In the genomic region with DNA sequence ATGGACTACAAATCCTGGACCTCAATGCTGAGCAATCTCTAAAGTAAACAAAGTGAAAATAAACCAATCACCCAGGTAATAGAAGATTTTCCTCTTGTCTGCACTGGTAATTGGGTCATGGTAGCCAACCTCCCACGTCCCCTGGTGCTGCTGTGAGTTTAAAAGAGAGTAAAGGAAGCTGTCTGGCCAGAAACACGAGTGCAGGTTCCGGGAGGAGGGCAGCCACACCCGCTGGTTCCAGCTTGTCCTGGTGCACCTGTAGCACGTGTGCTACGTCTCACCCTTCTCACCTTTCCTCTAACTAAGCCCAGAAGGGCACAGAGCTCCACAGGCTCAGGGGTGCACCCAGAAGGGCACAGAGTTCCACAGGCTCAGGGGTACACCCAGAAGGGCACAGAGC, we compare ENCODE assay signal across 21 cellular contexts. TPM values are rescaled to one million over a fixed set of nuclear protein-coding genes. Genes with fewer than 3 reads are reported as not detected.
DNase-seq lines count a peak whose midpoint lies in the region; ATAC-seq, FAIRE-seq and TF ChIP-seq lines count a peak whose summit lies in the region.
"Had no signal": no experiment of that assay in that cellular context is flagged by ENCODE, and none has a peak within 500 bp of the region (broad histone marks: within the 10 kb centered on the region; RNA-seq: fewer than 3 reads in every experiment).

No MANE protein-coding gene starts in this region.

- intact Hi-C loops in breast epithelium (cut with DNase I; ENCODE audit: low total_unique reads): no loop called here
- intact Hi-C loops in MCF 10A (cut with micrococcal nuclease): no loop called here
- intact Hi-C loops in activated CD4-positive, alpha-beta memory T cell treated with anti-CD3 and anti-CD28 coated beads for 36 hours (cut with micrococcal nuclease): no loop called here
- intact Hi-C loops in Right ventricle myocardium inferior (cut with DNase I): no loop called here

- H3K9me3 ChIP-seq in breast epithelium: no peaks in the 10 kb centered on the region
- no peaks in the 10 kb centered on the region for H3K9me3 ChIP-seq in smooth muscle cell (replicated peaks; ENCODE audit: low read depth)
- H3K9me3 ChIP-seq: ovary had no signal

- H3K27me3 Mint-ChIP-seq in MCF 10A (ENCODE audit: insufficient read depth, unreplicated experiment) (peaks cover 10% of the 10 kb centered on the region), immature natural killer cell (ENCODE audit: low read depth in 3 of 3) (peaks cover 5 to 25% (median 12%) of the 10 kb centered on the region in 3 donors)
- H3K27me3 Mint-ChIP-seq in activated CD4-positive, alpha-beta memory T cell treated with anti-CD3 and anti-CD28 coated beads for 36 hours: no peaks in the 10 kb centered on the region
- H3K27me3 Mint-ChIP-seq: activated naive CD8-positive, alpha-beta T cell treated with anti-CD3 and anti-CD28 coated beads, Interleukin-2, amount 50 U/mL, for 24 hours had no signal

- no peak for ATAC-seq in Right ventricle myocardium inferior
- ATAC-seq: activated naive CD8-positive, alpha-beta T cell treated with anti-CD3 and anti-CD28 coated beads, Interleukin-2, amount 50 U/mL, for 24 hours; HCT116; sciatic nerve had no signal

- no peak overlapping the region for H3K9ac ChIP-seq in smooth muscle cell (ENCODE audit: low read depth)

- H3K36me3 Mint-ChIP-seq in MCF 10A (ENCODE audit: insufficient read depth, unreplicated experiment) (no peaks in the 10 kb centered on the region), immature natural killer cell (peaks cover 14 to 34% (median 20%) of the 10 kb centered on the region in 3 donors)
- peaks cover 22% of the 10 kb centered on the region for H3K36me3 Mint-ChIP-seq in activated CD4-positive, alpha-beta memory T cell treated with anti-CD3 and anti-CD28 coated beads for 36 hours

- H3K27ac ChIP-seq in breast epithelium (peak overlapping the region; percentile 80 to 90), smooth muscle cell (ENCODE audit: low read depth) (no peak overlapping the region)
- H3K27ac ChIP-seq: brain microvascular endothelial cell, ovary had no signal

- no peaks in the 10 kb centered on the region for H3F3A ChIP-seq in smooth muscle cell (ENCODE audit: low read depth)

- H3K9me3 Mint-ChIP-seq in MCF 10A (ENCODE audit: unreplicated experiment) (no peaks in the 10 kb centered on the region), immature natural killer cell (no peaks in the 10 kb centered on the region)
- peaks cover 4% of the 10 kb centered on the region for H3K9me3 Mint-ChIP-seq in activated CD4-positive, alpha-beta memory T cell treated with anti-CD3 and anti-CD28 coated beads for 36 hours
- H3K9me3 Mint-ChIP-seq: activated naive CD8-positive, alpha-beta T cell treated with anti-CD3 and anti-CD28 coated beads, Interleukin-2, amount 50 U/mL, for 24 hours had no signal

- H3K36me3 ChIP-seq in breast epithelium: no peaks in the 10 kb centered on the region
- no peaks in the 10 kb centered on the region for H3K36me3 ChIP-seq in smooth muscle cell (ENCODE audit: low read depth)
- H3K36me3 ChIP-seq: brain microvascular endothelial cell, ovary had no signal

- H3K4me1 Mint-ChIP-seq in MCF 10A (ENCODE audit: insufficient read depth, unreplicated experiment) (no peaks in the 10 kb centered on the region), immature natural killer cell (peaks cover 92 to 94% of the 10 kb centered on the region in 2 donors)
- peaks cover 66% of the 10 kb centered on the region for H3K4me1 Mint-ChIP-seq in activated CD4-positive, alpha-beta memory T cell treated with anti-CD3 and anti-CD28 coated beads for 36 hours (ENCODE audit: low read depth)

- no peaks in the 10 kb centered on the region for H4K20me1 ChIP-seq in smooth muscle cell (ENCODE audit: low read depth)

- no peak overlapping the region for H3K4me2 ChIP-seq in smooth muscle cell

- BruUV-seq in MCF 10A (replicated peaks; lab: Mats Ljungman, UMichigan): no TSS peak

- no peaks in the 10 kb centered on the region for H3K4me1 ChIP-seq in breast epithelium
- H3K4me1 ChIP-seq in smooth muscle cell (ENCODE audit: low read depth): no peaks in the 10 kb centered on the region

- no peak overlapping the region for H3K4me3 ChIP-seq in breast epithelium
- H3K4me3 ChIP-seq in smooth muscle cell: no peak overlapping the region
- H3K4me3 ChIP-seq: ovary had no signal

- POLR2A ChIA-PET in MCF 10A (lab: Yijun Ruan, JAX): interaction anchor here (0.7 to 1.0 kb wide), 2 partner anchors 8 to 23 kb away, joined by 3 read pairs; no protein-coding TSS in a partner anchor
- POLR2A ChIA-PET in activated CD4-positive, alpha-beta memory T cell treated with anti-CD3 and anti-CD28 coated beads for 36 hours (lab: Charles Lee): no interaction called here

- no peak for TF ChIP-seq CTCF in breast epithelium (IDR thresholded peaks at IDR 0.05)
- TF ChIP-seq CTCF in MCF 10A (IDR thresholded peaks at IDR 0.05; ENCODE audit: unreplicated experiment): no peak
- no peak for TF ChIP-seq CTCF in smooth muscle cell (IDR thresholded peaks at IDR 0.05; ENCODE audit: borderline replicate concordance, insufficient read depth, poor library complexity, severe bottlenecking)

- no peak overlapping the region for H3K4me3 Mint-ChIP-seq in MCF 10A (ENCODE audit: unreplicated experiment)
- H3K4me3 Mint-ChIP-seq in activated CD4-positive, alpha-beta memory T cell treated with anti-CD3 and anti-CD28 coated beads for 36 hours: no peak overlapping the region
- peak overlapping the region; percentile 22 to 44 (median 26) for H3K4me3 Mint-ChIP-seq in immature natural killer cell
- H3K4me3 Mint-ChIP-seq: activated naive CD8-positive, alpha-beta T cell treated with anti-CD3 and anti-CD28 coated beads, Interleukin-2, amount 50 U/mL, for 24 hours had no signal

- 80% methylated on average over 6 of the region's 6 CpGs for WGBS in smooth muscle cell (ENCODE audit: low lambda C conversion rate)

- H3K27ac Mint-ChIP-seq in MCF 10A (ENCODE audit: low read depth, unreplicated experiment): no peak overlapping the region
- H3K27ac Mint-ChIP-seq in activated CD4-positive, alpha-beta memory T cell treated with anti-CD3 and anti-CD28 coated beads for 36 hours: no peak overlapping the region
- peak overlapping the region; percentile 44 to 87 (median 68) for H3K27ac Mint-ChIP-seq in immature natural killer cell
- H3K27ac Mint-ChIP-seq: activated naive CD8-positive, alpha-beta T cell treated with anti-CD3 and anti-CD28 coated beads, Interleukin-2, amount 50 U/mL, for 24 hours had no signal

- H3K79me2 ChIP-seq in smooth muscle cell (ENCODE audit: low read depth): no peaks in the 10 kb centered on the region

- FAIRE-seq in urothelium cell line (lab: Jason Lieb, UNC): peak; percentile 46

- CTCF ChIA-PET in MCF 10A (lab: Yijun Ruan, JAX): no interaction called here
- CTCF ChIA-PET in activated CD4-positive, alpha-beta memory T cell treated with anti-CD3 and anti-CD28 coated beads for 36 hours (lab: Charles Lee): no interaction called here

- TF ChIP-seq POLR2A in breast epithelium (IDR thresholded peaks at IDR 0.05): no peak

- no peak overlapping the region for H2AFZ ChIP-seq in smooth muscle cell (ENCODE audit: low read depth)

- H3K27me3 ChIP-seq in breast epithelium (no peaks in the 10 kb centered on the region), smooth muscle cell (ENCODE audit: low read depth) (no peaks in the 10 kb centered on the region)
- H3K27me3 ChIP-seq: brain microvascular endothelial cell, ovary had no signal

- DNase-seq in breast epithelium (ENCODE audit: low spot score in 2 of 2) (no peak), MCF 10A (ENCODE audit: unreplicated experiment) (no peak), immature natural killer cell (no peak), urothelium cell line (ENCODE audit: low spot score) (no peak), NCI-H1105 (lab: John Stamatoyannopoulos, UW) (no peak), smooth muscle cell (lab: John Stamatoyannopoulos, UW; ENCODE audit: unreplicated experiment) (no peak), Right ventricle myocardium inferior (ENCODE audit: missing footprints) (no peak)
- DNase-seq in activated CD4-positive, alpha-beta memory T cell treated with anti-CD3 and anti-CD28 coated beads for 36 hours: peak; percentile 56
- DNase-seq: activated naive CD8-positive, alpha-beta T cell treated with anti-CD3 and anti-CD28 coated beads, Interleukin-2, amount 50 U/mL, for 24 hours; brain microvascular endothelial cell; Calu3; dermis blood vessel endothelial cell; GDM1; KBM-7; NCI-H2081; NCI-H524; ovary; SHP77; stimulated activated CD4-positive, alpha-beta T cell treated with anti-CD3 and anti-CD28 coated beads, Interleukin-1b, Interleukin-23, amount 100 ng/mL, for 48 hours had no signal

RNA-seq across cellular contexts. Expression of gene CRACR2A, which starts 5.4 kb away (rescaled TPM):
- total RNA-seq in breast epithelium (10 to 100 TPM in 2 of 3 donors, 1 to 10 TPM in 1; 5.3 to 17.3 (median 15.1) TPM), MCF 10A (2022) (not detected in 2 replicates), smooth muscle cell (0.99 and 1.0 TPM in 2 replicates), Right ventricle myocardium inferior (4.5 TPM)
- 10 to 100 TPM; 15.8 to 19.1 TPM for total RNA-seq in activated CD4-positive, alpha-beta memory T cell treated with anti-CD3 and anti-CD28 coated beads for 36 hours
- polyA plus RNA-seq in immature natural killer cell (10 to 100 TPM in 2 of 3 donors, 1 to 10 TPM in 1; 4.0 to 33.9 (median 16.5) TPM), smooth muscle cell (1.3 and 1.7 TPM in 2 replicates)

Comparison
In these comparisons a context has a peak if more than half of its experiments do, and no peak if none do; other contexts are left out.
1. H3K27ac Mint-ChIP-seq: peak in immature natural killer cell (6 of 6); none in MCF 10A (single experiment) and activated CD4-positive, alpha-beta memory T cell treated with anti-CD3 and anti-CD28 coated beads for 36 hours (single experiment).
2. H3K4me3 Mint-ChIP-seq: peak in immature natural killer cell (5 of 5); none in MCF 10A (single experiment) and activated CD4-positive, alpha-beta memory T cell treated with anti-CD3 and anti-CD28 coated beads for 36 hours (single experiment).